In genomic region chr10:131085586-131085860, GRCh38 we compare ENCODE assay signal across 2 cellular contexts.
TF ChIP-seq lines count a peak whose summit lies in the region.

No MANE protein-coding gene starts in this region.

TF ChIP-seq in HepG2, 621 proteins besides CTCF, POLR2A, EP300 and RAD21:
- no peak for TF ChIP-seq FOXA3 (CRISPR knock-in tag; IDR thresholded peaks at IDR 0.05)
- TF ChIP-seq SOX13 (IDR thresholded peaks at IDR 0.05) = no peak
- TF ChIP-seq SOX13 (CRISPR knock-in tag; conservative IDR thresholded peaks at IDR 0.05 in 1 of 2, IDR thresholded peaks at IDR 0.05 in 1 of 2) = no peak
- TF ChIP-seq MAFG (CRISPR knock-in tag; IDR thresholded peaks at IDR 0.05) = no peak
- TF ChIP-seq HOMEZ (CRISPR knock-in tag; IDR thresholded peaks at IDR 0.05; ENCODE audit: low read depth) = no peak
- TF ChIP-seq, protein P1, sequence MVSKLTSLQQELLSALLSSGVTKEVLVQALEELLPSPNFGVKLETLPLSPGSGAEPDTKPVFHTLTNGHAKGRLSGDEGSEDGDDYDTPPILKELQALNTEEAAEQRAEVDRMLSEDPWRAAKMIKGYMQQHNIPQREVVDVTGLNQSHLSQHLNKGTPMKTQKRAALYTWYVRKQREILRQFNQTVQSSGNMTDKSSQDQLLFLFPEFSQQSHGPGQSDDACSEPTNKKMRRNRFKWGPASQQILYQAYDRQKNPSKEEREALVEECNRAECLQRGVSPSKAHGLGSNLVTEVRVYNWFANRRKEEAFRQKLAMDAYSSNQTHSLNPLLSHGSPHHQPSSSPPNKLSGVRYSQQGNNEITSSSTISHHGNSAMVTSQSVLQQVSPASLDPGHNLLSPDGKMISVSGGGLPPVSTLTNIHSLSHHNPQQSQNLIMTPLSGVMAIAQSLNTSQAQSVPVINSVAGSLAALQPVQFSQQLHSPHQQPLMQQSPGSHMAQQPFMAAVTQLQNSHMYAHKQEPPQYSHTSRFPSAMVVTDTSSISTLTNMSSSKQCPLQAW (CRISPR knock-in tag; IDR thresholded peaks at IDR 0.05) = no peak
- TF ChIP-seq, protein P2, sequence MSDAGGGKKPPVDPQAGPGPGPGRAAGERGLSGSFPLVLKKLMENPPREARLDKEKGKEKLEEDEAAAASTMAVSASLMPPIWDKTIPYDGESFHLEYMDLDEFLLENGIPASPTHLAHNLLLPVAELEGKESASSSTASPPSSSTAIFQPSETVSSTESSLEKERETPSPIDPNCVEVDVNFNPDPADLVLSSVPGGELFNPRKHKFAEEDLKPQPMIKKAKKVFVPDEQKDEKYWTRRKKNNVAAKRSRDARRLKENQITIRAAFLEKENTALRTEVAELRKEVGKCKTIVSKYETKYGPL (CRISPR knock-in tag; IDR thresholded peaks at IDR 0.05) = no peak
- no peak for TF ChIP-seq EHMT2 (IDR thresholded peaks at IDR 0.05; ENCODE audit: borderline replicate concordance, low read depth, low read length)
- TF ChIP-seq CREM (IDR thresholded peaks at IDR 0.05) = no peak
- TF ChIP-seq CREM (CRISPR knock-in tag; IDR thresholded peaks at IDR 0.05) = no peak
- no peak for TF ChIP-seq ZNF549 (CRISPR knock-in tag; IDR thresholded peaks at IDR 0.05)
- TF ChIP-seq MTF2 (CRISPR knock-in tag; IDR thresholded peaks at IDR 0.05; ENCODE audit: borderline replicate concordance) = no peak
- TF ChIP-seq PLRG1 (conservative IDR thresholded peaks at IDR 0.05) = no peak
- no peak for TF ChIP-seq AKAP8 (CRISPR knock-in tag; IDR thresholded peaks at IDR 0.05)

TF ChIP-seq in H1, 55 proteins besides CTCF, POLR2A, EP300 and RAD21:
- TF ChIP-seq SIX5 (IDR thresholded peaks at IDR 0.05; ENCODE audit: low read depth, low read length) = no peak
- TF ChIP-seq JUN (IDR thresholded peaks at IDR 0.05; ENCODE audit: low read depth, low read length) = no peak
- TF ChIP-seq ZNF274 (IDR thresholded peaks at IDR 0.05; ENCODE audit: borderline replicate concordance, extremely low read depth, low read length) = no peak
- no peak for TF ChIP-seq HDAC2 (IDR thresholded peaks at IDR 0.05; ENCODE audit: borderline replicate concordance in 1 of 2, low read depth in 2 of 2, low read length in 2 of 2)
- no peak for TF ChIP-seq POU5F1 (IDR thresholded peaks at IDR 0.05; ENCODE audit: low read depth, low read length)
- TF ChIP-seq KDM4A (IDR thresholded peaks at IDR 0.05; ENCODE audit: low read depth, low read length, severe bottlenecking) = no peak
- TF ChIP-seq TBP (IDR thresholded peaks at IDR 0.05; ENCODE audit: low read depth, low read length) = no peak
- no peak for TF ChIP-seq CBX8 (IDR thresholded peaks at IDR 0.05; ENCODE audit: borderline replicate concordance, low read depth, low read length)
- no peak for TF ChIP-seq RFX5 (IDR thresholded peaks at IDR 0.05; ENCODE audit: borderline replicate concordance, low read depth, low read length)
- TF ChIP-seq POLR2AphosphoS5 (IDR thresholded peaks at IDR 0.05; ENCODE audit: low read depth, low read length) = no peak
- no peak for TF ChIP-seq CTBP2 (IDR thresholded peaks at IDR 0.05; ENCODE audit: borderline replicate concordance, insufficient read depth, insufficient read length, low read length)
- TF ChIP-seq CEBPB (IDR thresholded peaks at IDR 0.05; ENCODE audit: low read depth, low read length) = no peak
- TF ChIP-seq BRCA1 (IDR thresholded peaks at IDR 0.05; ENCODE audit: low read depth, low read length) = no peak
- TF ChIP-seq SP4 (IDR thresholded peaks at IDR 0.05; ENCODE audit: low read length) = no peak
- TF ChIP-seq MAFK (IDR thresholded peaks at IDR 0.05; ENCODE audit: low read depth, low read length) = no peak
- no peak for TF ChIP-seq SIN3A (conservative IDR thresholded peaks at IDR 0.05 in 1 of 2, IDR thresholded peaks at IDR 0.05 in 1 of 2; ENCODE audit: low read depth in 1 of 2, low read length in 2 of 2)
- TF ChIP-seq E2F6 (IDR thresholded peaks at IDR 0.05) = no peak
TF ChIP-seq in H1: peak in this region for 0.
